In the genomic region with DNA sequence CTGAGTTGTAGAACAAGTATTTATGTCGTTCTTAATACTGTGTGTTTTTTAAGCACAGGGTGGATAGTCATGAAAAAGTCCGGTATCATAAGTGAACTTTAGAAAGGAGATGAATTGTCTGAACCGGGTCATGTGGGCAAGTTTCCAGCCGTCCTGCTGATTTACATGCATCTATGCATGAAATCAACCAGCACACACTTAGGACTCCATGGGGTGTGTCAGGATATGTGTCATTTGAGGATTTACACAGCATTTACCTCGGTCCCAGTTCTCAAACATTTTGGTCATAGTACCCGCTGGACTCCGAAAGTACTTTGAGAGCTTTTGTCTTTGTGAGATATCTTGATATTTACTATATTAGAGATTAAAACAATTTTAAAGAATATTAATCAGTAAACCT, we compare ENCODE assay signal across 21 cellular contexts. TPM values are rescaled to one million over a fixed set of nuclear protein-coding genes. Genes with fewer than 3 reads are reported as not detected.
DNase-seq lines count a peak whose midpoint lies in the region; ATAC-seq and TF ChIP-seq lines count a peak whose summit lies in the region.
"Had no signal": no experiment of that assay in that cellular context is flagged by ENCODE, and none has a peak within 500 bp of the region (broad histone marks: within the 10 kb centered on the region; RNA-seq: fewer than 3 reads in every experiment).

No MANE protein-coding gene starts in this region.

- no peaks in the 10 kb centered on the region for H3K9me3 ChIP-seq in MG63
- H3K9me3 ChIP-seq: A549 had no signal

- H3K27me3 ChIP-seq in MG63, result no peaks in the 10 kb centered on the region

- H3K4me1 Mint-ChIP-seq in WTC11, result peaks cover 7% of the 10 kb centered on the region

- no peaks in the 10 kb centered on the region for H3K27me3 Mint-ChIP-seq in WTC11 (ENCODE audit: low read depth)

- CTCF ChIA-PET in WTC11 (lab: Charles Lee), result no interaction called here

- H3K4me3 ChIP-seq in MG63, result no peak overlapping the region
- H3K4me3 ChIP-seq: A549 had no signal

- H3K27ac Mint-ChIP-seq in WTC11, result peak overlapping the region; percentile 3; the same call in 1 of the 2 replicates

- POLR2A ChIA-PET in WTC11 (lab: Charles Lee), result interaction anchor here (0.5 kb wide), 1 partner anchor 47 kb away, joined by 4 read pairs; no protein-coding TSS in a partner anchor

- no peak for TF ChIP-seq CTCF in WTC11 (IDR thresholded peaks at IDR 0.05)

- peaks cover 27% of the 10 kb centered on the region for H3K36me3 Mint-ChIP-seq in WTC11

- no peak for ATAC-seq in WTC11
- ATAC-seq in GM19351 (IDR thresholded peaks at IDR 0.05; ENCODE audit: unreplicated experiment), result no peak
- ATAC-seq: A549, HepG2, Panc1, SK-N-SH treated with all-trans-retinoic acid at 6 μM for 48 hours had no signal

- H3K36me3 ChIP-seq in MG63, result peaks cover 2% of the 10 kb centered on the region; the same call in 1 of the 2 replicates

- DNase-seq in NCI-H748 (lab: John Stamatoyannopoulos, UW; ENCODE audit: unreplicated experiment) (peak; percentile 7), NCI-H748 treated with DMSO at 0.1 percent for 48 hours (lab: John Stamatoyannopoulos, UW) (no peak), MG63 (peak; percentile 10), WTC11 (ENCODE audit: low spot score) (no peak), D341Med (ENCODE audit: low spot score) (no peak), NOMO-1 treated with dmso at 0.1 percent for 144 hours (lab: John Stamatoyannopoulos, UW; ENCODE audit: unreplicated experiment) (no peak)
- DNase-seq: C1 segment of cervical spinal cord, DMS153, HCEC 1CT, Kasumi-1, NCI-H1105 treated with DMSO at 0.1 percent for 48 hours, NCI-H1694 treated with DMSO at 0.1 percent for 48 hours, NCI-H2107, NCI-H446, NCI-H774, SHP77 had no signal

- peaks cover 27% of the 10 kb centered on the region for H3K9me3 Mint-ChIP-seq in WTC11

- no peak overlapping the region for H3K4me3 Mint-ChIP-seq in WTC11

TF ChIP-seq in WTC11, 78 proteins besides CTCF, POLR2A, EP300 and RAD21:
- TF ChIP-seq MYBL2 (CRISPR knock-in tag; IDR thresholded peaks at IDR 0.05) (no peak), NR2C2 (CRISPR knock-in tag; IDR thresholded peaks at IDR 0.05) (no peak), SP1 (CRISPR knock-in tag; conservative IDR thresholded peaks at IDR 0.05) (no peak), JAZF1 (CRISPR knock-in tag; IDR thresholded peaks at IDR 0.05) (no peak), ZNF219 (CRISPR knock-in tag; IDR thresholded peaks at IDR 0.05; ENCODE audit: borderline replicate concordance) (no peak), TP53 (CRISPR knock-in tag; IDR thresholded peaks at IDR 0.05) (no peak), MXD4 (CRISPR knock-in tag; IDR thresholded peaks at IDR 0.05; ENCODE audit: borderline replicate concordance) (no peak), ESRRA (CRISPR knock-in tag; IDR thresholded peaks at IDR 0.05; ENCODE audit: borderline replicate concordance) (no peak), CREB1 (CRISPR knock-in tag; IDR thresholded peaks at IDR 0.05) (no peak), FOXK1 (CRISPR knock-in tag; IDR thresholded peaks at IDR 0.05) (no peak)
- TF ChIP-seq, protein P1, sequence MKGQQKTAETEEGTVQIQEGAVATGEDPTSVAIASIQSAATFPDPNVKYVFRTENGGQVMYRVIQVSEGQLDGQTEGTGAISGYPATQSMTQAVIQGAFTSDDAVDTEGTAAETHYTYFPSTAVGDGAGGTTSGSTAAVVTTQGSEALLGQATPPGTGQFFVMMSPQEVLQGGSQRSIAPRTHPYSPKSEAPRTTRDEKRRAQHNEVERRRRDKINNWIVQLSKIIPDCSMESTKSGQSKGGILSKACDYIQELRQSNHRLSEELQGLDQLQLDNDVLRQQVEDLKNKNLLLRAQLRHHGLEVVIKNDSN (CRISPR knock-in tag; IDR thresholded peaks at IDR 0.05), result no peak
- TF ChIP-seq, protein P2, sequence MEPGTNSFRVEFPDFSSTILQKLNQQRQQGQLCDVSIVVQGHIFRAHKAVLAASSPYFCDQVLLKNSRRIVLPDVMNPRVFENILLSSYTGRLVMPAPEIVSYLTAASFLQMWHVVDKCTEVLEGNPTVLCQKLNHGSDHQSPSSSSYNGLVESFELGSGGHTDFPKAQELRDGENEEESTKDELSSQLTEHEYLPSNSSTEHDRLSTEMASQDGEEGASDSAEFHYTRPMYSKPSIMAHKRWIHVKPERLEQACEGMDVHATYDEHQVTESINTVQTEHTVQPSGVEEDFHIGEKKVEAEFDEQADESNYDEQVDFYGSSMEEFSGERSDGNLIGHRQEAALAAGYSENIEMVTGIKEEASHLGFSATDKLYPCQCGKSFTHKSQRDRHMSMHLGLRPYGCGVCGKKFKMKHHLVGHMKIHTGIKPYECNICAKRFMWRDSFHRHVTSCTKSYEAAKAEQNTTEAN (CRISPR knock-in tag; IDR thresholded peaks at IDR 0.05), result no peak
- TF ChIP-seq, protein P3, sequence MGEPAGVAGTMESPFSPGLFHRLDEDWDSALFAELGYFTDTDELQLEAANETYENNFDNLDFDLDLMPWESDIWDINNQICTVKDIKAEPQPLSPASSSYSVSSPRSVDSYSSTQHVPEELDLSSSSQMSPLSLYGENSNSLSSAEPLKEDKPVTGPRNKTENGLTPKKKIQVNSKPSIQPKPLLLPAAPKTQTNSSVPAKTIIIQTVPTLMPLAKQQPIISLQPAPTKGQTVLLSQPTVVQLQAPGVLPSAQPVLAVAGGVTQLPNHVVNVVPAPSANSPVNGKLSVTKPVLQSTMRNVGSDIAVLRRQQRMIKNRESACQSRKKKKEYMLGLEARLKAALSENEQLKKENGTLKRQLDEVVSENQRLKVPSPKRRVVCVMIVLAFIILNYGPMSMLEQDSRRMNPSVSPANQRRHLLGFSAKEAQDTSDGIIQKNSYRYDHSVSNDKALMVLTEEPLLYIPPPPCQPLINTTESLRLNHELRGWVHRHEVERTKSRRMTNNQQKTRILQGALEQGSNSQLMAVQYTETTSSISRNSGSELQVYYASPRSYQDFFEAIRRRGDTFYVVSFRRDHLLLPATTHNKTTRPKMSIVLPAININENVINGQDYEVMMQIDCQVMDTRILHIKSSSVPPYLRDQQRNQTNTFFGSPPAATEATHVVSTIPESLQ (CRISPR knock-in tag; IDR thresholded peaks at IDR 0.05), result no peak
- TF ChIP-seq, protein P4, sequence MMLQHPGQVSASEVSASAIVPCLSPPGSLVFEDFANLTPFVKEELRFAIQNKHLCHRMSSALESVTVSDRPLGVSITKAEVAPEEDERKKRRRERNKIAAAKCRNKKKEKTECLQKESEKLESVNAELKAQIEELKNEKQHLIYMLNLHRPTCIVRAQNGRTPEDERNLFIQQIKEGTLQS (CRISPR knock-in tag; conservative IDR thresholded peaks at IDR 0.05), result no peak
- TF ChIP-seq, protein P5, sequence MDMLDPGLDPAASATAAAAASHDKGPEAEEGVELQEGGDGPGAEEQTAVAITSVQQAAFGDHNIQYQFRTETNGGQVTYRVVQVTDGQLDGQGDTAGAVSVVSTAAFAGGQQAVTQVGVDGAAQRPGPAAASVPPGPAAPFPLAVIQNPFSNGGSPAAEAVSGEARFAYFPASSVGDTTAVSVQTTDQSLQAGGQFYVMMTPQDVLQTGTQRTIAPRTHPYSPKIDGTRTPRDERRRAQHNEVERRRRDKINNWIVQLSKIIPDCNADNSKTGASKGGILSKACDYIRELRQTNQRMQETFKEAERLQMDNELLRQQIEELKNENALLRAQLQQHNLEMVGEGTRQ (CRISPR knock-in tag; IDR thresholded peaks at IDR 0.05), result no peak
- TF ChIP-seq, protein P6, sequence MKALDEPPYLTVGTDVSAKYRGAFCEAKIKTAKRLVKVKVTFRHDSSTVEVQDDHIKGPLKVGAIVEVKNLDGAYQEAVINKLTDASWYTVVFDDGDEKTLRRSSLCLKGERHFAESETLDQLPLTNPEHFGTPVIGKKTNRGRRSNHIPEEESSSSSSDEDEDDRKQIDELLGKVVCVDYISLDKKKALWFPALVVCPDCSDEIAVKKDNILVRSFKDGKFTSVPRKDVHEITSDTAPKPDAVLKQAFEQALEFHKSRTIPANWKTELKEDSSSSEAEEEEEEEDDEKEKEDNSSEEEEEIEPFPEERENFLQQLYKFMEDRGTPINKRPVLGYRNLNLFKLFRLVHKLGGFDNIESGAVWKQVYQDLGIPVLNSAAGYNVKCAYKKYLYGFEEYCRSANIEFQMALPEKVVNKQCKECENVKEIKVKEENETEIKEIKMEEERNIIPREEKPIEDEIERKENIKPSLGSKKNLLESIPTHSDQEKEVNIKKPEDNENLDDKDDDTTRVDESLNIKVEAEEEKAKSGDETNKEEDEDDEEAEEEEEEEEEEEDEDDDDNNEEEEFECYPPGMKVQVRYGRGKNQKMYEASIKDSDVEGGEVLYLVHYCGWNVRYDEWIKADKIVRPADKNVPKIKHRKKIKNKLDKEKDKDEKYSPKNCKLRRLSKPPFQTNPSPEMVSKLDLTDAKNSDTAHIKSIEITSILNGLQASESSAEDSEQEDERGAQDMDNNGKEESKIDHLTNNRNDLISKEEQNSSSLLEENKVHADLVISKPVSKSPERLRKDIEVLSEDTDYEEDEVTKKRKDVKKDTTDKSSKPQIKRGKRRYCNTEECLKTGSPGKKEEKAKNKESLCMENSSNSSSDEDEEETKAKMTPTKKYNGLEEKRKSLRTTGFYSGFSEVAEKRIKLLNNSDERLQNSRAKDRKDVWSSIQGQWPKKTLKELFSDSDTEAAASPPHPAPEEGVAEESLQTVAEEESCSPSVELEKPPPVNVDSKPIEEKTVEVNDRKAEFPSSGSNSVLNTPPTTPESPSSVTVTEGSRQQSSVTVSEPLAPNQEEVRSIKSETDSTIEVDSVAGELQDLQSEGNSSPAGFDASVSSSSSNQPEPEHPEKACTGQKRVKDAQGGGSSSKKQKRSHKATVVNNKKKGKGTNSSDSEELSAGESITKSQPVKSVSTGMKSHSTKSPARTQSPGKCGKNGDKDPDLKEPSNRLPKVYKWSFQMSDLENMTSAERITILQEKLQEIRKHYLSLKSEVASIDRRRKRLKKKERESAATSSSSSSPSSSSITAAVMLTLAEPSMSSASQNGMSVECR (CRISPR knock-in tag; IDR thresholded peaks at IDR 0.05; ENCODE audit: borderline replicate concordance), result no peak
- TF ChIP-seq, protein P7, sequence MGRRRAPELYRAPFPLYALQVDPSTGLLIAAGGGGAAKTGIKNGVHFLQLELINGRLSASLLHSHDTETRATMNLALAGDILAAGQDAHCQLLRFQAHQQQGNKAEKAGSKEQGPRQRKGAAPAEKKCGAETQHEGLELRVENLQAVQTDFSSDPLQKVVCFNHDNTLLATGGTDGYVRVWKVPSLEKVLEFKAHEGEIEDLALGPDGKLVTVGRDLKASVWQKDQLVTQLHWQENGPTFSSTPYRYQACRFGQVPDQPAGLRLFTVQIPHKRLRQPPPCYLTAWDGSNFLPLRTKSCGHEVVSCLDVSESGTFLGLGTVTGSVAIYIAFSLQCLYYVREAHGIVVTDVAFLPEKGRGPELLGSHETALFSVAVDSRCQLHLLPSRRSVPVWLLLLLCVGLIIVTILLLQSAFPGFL (CRISPR knock-in tag; IDR thresholded peaks at IDR 0.05; ENCODE audit: borderline replicate concordance), result no peak

RNA-seq across cellular contexts. Expression of a gene that starts 47.5 kb away (rescaled TPM):
- 31.8 and 35.6 TPM in 2 replicates for total RNA-seq in MG63 (2014; rRNA removed; shearing (Covaris generic); ENCODE audit: low replicate concordance)
- total RNA-seq in WTC11 (2021), result 18.2 to 19.3 TPM (median 18.3 TPM) in 3 replicates

Comparison
In these comparisons a context has a peak if more than half of its experiments do, and no peak if none do; other contexts are left out.
1. DNase-seq: peak in NCI-H748 (single experiment) and MG63 (single experiment); none in NCI-H748 treated with DMSO at 0.1 percent for 48 hours (single experiment), WTC11 (single experiment), D341Med (single experiment) and NOMO-1 treated with dmso at 0.1 percent for 144 hours (single experiment).